In the genomic region with DNA sequence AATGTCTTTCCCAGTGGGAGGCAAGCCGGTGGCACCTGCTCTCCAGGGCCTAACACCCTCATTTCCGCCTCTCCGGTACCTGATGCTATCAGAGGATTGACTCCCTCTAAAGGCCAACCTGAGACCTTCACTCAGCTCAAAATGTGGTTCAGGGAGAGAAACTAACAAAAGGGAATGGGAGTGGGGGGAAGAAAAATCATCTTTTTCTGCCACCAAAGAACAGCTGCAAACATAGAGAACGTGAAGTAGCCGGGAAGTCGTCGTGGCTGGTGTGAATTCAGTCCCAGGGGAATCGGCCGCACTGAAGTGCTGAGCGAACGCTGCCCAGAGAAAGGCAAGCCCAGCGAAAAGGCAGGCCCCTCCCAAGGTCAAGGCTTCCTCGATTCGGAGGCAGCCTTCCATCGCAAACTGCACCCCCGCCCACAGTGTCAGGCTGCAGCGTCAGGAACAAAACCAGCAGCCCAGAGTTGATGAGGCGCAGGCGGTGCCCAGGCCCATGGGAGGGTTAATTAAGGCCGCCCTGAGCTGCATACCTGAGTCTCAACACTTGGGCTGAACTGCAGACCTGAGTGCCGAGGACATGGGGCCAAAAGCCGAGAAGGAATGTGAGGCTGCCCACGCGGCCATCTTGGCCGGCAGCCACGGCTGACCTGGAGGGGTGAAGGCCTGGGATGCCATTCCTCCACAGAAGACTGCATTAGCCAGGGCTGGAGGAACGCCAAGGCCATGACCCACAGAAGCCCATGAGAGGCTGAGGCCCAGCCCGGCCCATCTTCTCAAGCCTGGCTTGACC, we compare ENCODE assay signal across 11 cellular contexts.
DNase-seq lines count a peak whose midpoint lies in the region; ATAC-seq and TF ChIP-seq lines count a peak whose summit lies in the region.
"Had no signal": no experiment of that assay in that cellular context is flagged by ENCODE, and none has a peak within 500 bp of the region (broad histone marks: within the 10 kb centered on the region; RNA-seq: fewer than 3 reads in every experiment).

No MANE protein-coding gene starts in this region.

- H3K27ac ChIP-seq in body of pancreas: peak overlapping the region in 3 of 4 donors; percentile 56 to 63 (median 57)
- peak overlapping the region; percentile 19 to 64 for H3K27ac ChIP-seq in testis
- H3K27ac ChIP-seq: KMS-11 had no signal

- TF ChIP-seq POLR2A in body of pancreas (IDR thresholded peaks at IDR 0.05) (no peak), testis (IDR thresholded peaks at IDR 0.05) (no peak)

- intact Hi-C loops in body of pancreas (cut with DNase I) (no loop called here), testis (cut with DNase I; ENCODE audit: low total_unique reads) (no loop called here)

- H3K4me1 Mint-ChIP-seq in stimulated activated memory B cell treated with anti-CD40 and anti-IgM and Interleukin-4, amounts not matched to agents 10 μg/mL and 1 μg/mL and 100 μg/mL, for 72 hours: no peaks in the 10 kb centered on the region

- TF ChIP-seq CTCF in body of pancreas (IDR thresholded peaks at IDR 0.05): peak in 5 of 7 experiments; percentile 14 to 38 (median 31)
- peak; percentile 43 for TF ChIP-seq CTCF in kidney epithelial cell (IDR thresholded peaks at IDR 0.05; ENCODE audit: insufficient read depth, low read length, poor library complexity, severe bottlenecking)
- no peak for TF ChIP-seq CTCF in testis (IDR thresholded peaks at IDR 0.05)

- H3K4me3 ChIP-seq in body of pancreas: no peak overlapping the region
- H3K4me3 ChIP-seq in kidney epithelial cell (ENCODE audit: low read depth, low read length): no peak overlapping the region
- no peak overlapping the region for H3K4me3 ChIP-seq in testis

- peaks cover 0 to 12% of the 10 kb centered on the region in 2 donors for H3K36me3 Mint-ChIP-seq in activated naive CD4-positive, alpha-beta T cell treated with anti-CD3 and anti-CD28 coated beads, Interleukin-2, amount 50 U/mL, for 72 hours
- H3K36me3 Mint-ChIP-seq in stimulated activated memory B cell treated with anti-CD40 and anti-IgM and Interleukin-4, amounts not matched to agents 10 μg/mL and 1 μg/mL and 100 μg/mL, for 72 hours: no peaks in the 10 kb centered on the region

- DNase-seq in NCI-H1092 treated with DMSO at 0.1 percent for 48 hours (lab: John Stamatoyannopoulos, UW): peak; percentile 91
- peak; percentile 54 to 69 (median 64) for DNase-seq in body of pancreas
- peak; percentile 42 for DNase-seq in kidney epithelial cell (ENCODE audit: low read depth)
- peak; percentile 74 for DNase-seq in testis
- DNase-seq in stimulated activated CD4-positive, alpha-beta T cell treated with anti-CD3 and anti-CD28 coated beads, Interleukin-15, amount 100 ng/mL, for 24 hours: no peak
- DNase-seq in activated naive CD4-positive, alpha-beta T cell treated with anti-CD3 and anti-CD28 coated beads, Interleukin-2, amount 50 U/mL, for 72 hours (ENCODE audit: low spot score in 2 of 2): no peak
- DNase-seq in NOMO-1 treated with dmso at 0.1 percent for 144 hours (lab: John Stamatoyannopoulos, UW; ENCODE audit: unreplicated experiment): no peak
- DNase-seq: midbrain had no signal

- peak; percentile 81 for ATAC-seq in body of pancreas
- no peak for ATAC-seq in activated naive CD4-positive, alpha-beta T cell treated with anti-CD3 and anti-CD28 coated beads, Interleukin-2, amount 50 U/mL, for 72 hours
- no peak for ATAC-seq in stimulated activated memory B cell treated with anti-CD40 and anti-IgM and Interleukin-4, amounts not matched to agents 10 μg/mL and 1 μg/mL and 100 μg/mL, for 72 hours

- H3K27me3 Mint-ChIP-seq in stimulated activated memory B cell treated with anti-CD40 and anti-IgM and Interleukin-4, amounts not matched to agents 10 μg/mL and 1 μg/mL and 100 μg/mL, for 72 hours: peaks cover 59% of the 10 kb centered on the region

- H3K9me3 ChIP-seq in body of pancreas: peaks cover 0 to 5% (median 0%) of the 10 kb centered on the region in 3 donors
- H3K9me3 ChIP-seq in testis: no peaks in the 10 kb centered on the region

- H3K36me3 ChIP-seq in body of pancreas (replicated peaks in 1 of 2; ENCODE audit: insufficient read depth in 1 of 2, low read depth in 2 of 2) (no peaks in the 10 kb centered on the region), kidney epithelial cell (ENCODE audit: control insufficient read depth, insufficient read depth, low read length) (no peaks in the 10 kb centered on the region), testis (ENCODE audit: low read depth, missing control alignments) (no peaks in the 10 kb centered on the region)

- no peak overlapping the region for H3K4me3 Mint-ChIP-seq in stimulated activated memory B cell treated with anti-CD40 and anti-IgM and Interleukin-4, amounts not matched to agents 10 μg/mL and 1 μg/mL and 100 μg/mL, for 72 hours
- H3K4me3 Mint-ChIP-seq: stimulated activated naive CD8-positive, alpha-beta T cell treated with anti-CD3 and anti-CD28 coated beads, Interleukin-15, Interleukin-2, amounts not matched to agents 100 ng/mL and 50 ng/mL, for 24 hours had no signal

- peaks cover 19% of the 10 kb centered on the region for H3K4me1 ChIP-seq in body of pancreas
- peaks cover 24% of the 10 kb centered on the region for H3K4me1 ChIP-seq in testis

- WGBS in body of pancreas, 2 donors: 37 to 39% methylated on average over 23 to 28 of the region's 28 CpGs
- 19 to 36% methylated on average over 13 to 28 of the region's 28 CpGs for WGBS in testis, 2 donors

- H3K9me3 Mint-ChIP-seq in activated naive CD4-positive, alpha-beta T cell treated with anti-CD3 and anti-CD28 coated beads, Interleukin-2, amount 50 U/mL, for 72 hours: peaks cover 14 to 15% of the 10 kb centered on the region in 2 donors
- peaks cover 12% of the 10 kb centered on the region for H3K9me3 Mint-ChIP-seq in stimulated activated memory B cell treated with anti-CD40 and anti-IgM and Interleukin-4, amounts not matched to agents 10 μg/mL and 1 μg/mL and 100 μg/mL, for 72 hours

- no peaks in the 10 kb centered on the region for H3K27me3 ChIP-seq in body of pancreas
- no peaks in the 10 kb centered on the region for H3K27me3 ChIP-seq in kidney epithelial cell (ENCODE audit: control insufficient read depth, insufficient read depth, low read length)
- H3K27me3 ChIP-seq in testis: no peaks in the 10 kb centered on the region

- no peak overlapping the region for H3K27ac Mint-ChIP-seq in activated naive CD4-positive, alpha-beta T cell treated with anti-CD3 and anti-CD28 coated beads, Interleukin-2, amount 50 U/mL, for 72 hours
- H3K27ac Mint-ChIP-seq in stimulated activated memory B cell treated with anti-CD40 and anti-IgM and Interleukin-4, amounts not matched to agents 10 μg/mL and 1 μg/mL and 100 μg/mL, for 72 hours: no peak overlapping the region
- H3K27ac Mint-ChIP-seq: stimulated activated naive CD8-positive, alpha-beta T cell treated with anti-CD3 and anti-CD28 coated beads, Interleukin-15, Interleukin-2, amounts not matched to agents 100 ng/mL and 50 ng/mL, for 24 hours had no signal

Comparison
In these comparisons a context has a peak if more than half of its experiments do, and no peak if none do; other contexts are left out.
1. DNase-seq: peak in NCI-H1092 treated with DMSO at 0.1 percent for 48 hours (single experiment), body of pancreas (4 of 4), kidney epithelial cell (single experiment) and testis (single experiment); none in stimulated activated CD4-positive, alpha-beta T cell treated with anti-CD3 and anti-CD28 coated beads, Interleukin-15, amount 100 ng/mL, for 24 hours (single experiment), activated naive CD4-positive, alpha-beta T cell treated with anti-CD3 and anti-CD28 coated beads, Interleukin-2, amount 50 U/mL, for 72 hours (0 of 2) and NOMO-1 treated with dmso at 0.1 percent for 144 hours (single experiment).
2. CTCF ChIP-seq: peak in body of pancreas (5 of 7) and kidney epithelial cell (single experiment); none in testis (0 of 3).